In genomic region chr5:6342689-6343315, GRCh38 we compare ENCODE assay signal across 16 cellular contexts.
"Had no signal": no experiment of that assay in that cellular context is flagged by ENCODE, and none has a peak within 500 bp of the region (broad histone marks: within the 10 kb centered on the region; RNA-seq: fewer than 3 reads in every experiment).

No MANE protein-coding gene starts in this region.

- H3K36me3 Mint-ChIP-seq: activated naive CD4-positive, alpha-beta T cell treated with anti-CD3 and anti-CD28 coated beads, Interleukin-2, amount 50 U/mL, for 24 hours; type B pancreatic cell had no signal

- H3K9me3 Mint-ChIP-seq: activated naive CD4-positive, alpha-beta T cell treated with anti-CD3 and anti-CD28 coated beads, Interleukin-2, amount 50 U/mL, for 24 hours; neural crest cell; type B pancreatic cell had no signal

- H3K4me3 Mint-ChIP-seq: activated naive CD4-positive, alpha-beta T cell treated with anti-CD3 and anti-CD28 coated beads, Interleukin-2, amount 50 U/mL, for 24 hours; neural crest cell; type B pancreatic cell had no signal

- DNase-seq: activated CD4-positive, alpha-beta T cell treated with anti-CD3 and anti-CD28 coated beads, Interleukin-2, amount 50 U/mL, for 4 hours; activated T-cell treated with anti-CD3 and anti-CD28 coated beads, Interleukin-2, amount 50 U/mL, for 1 hour; caudate nucleus; effector CD8-positive, alpha-beta T cell; left ventricle myocardium superior; mesendoderm; ovary; stimulated activated CD4-positive, alpha-beta T cell treated with anti-CD3 and anti-CD28 coated beads, Interleukin-2, amount 100 ng/mL, for 48 hours; stimulated activated CD8-positive, alpha-beta memory T cell treated with anti-CD3 and anti-CD28 coated beads, Interleukin-4, amount 100 ng/mL, for 48 hours; stimulated activated naive CD8-positive, alpha-beta T cell treated with anti-CD3 and anti-CD28 coated beads, Interleukin-15, Interleukin-2, amounts not matched to agents 100 U/mL and 50 U/mL, for 24 hours had no signal

- H3K27me3 Mint-ChIP-seq: activated naive CD4-positive, alpha-beta T cell treated with anti-CD3 and anti-CD28 coated beads, Interleukin-2, amount 50 U/mL, for 24 hours; type B pancreatic cell had no signal

- H3K27me3 ChIP-seq: gastroesophageal sphincter, ovary, suprapubic skin had no signal

- H3K4me3 ChIP-seq: coronary artery, gastroesophageal sphincter, ovary, suprapubic skin had no signal

- H3K27ac Mint-ChIP-seq: activated naive CD4-positive, alpha-beta T cell treated with anti-CD3 and anti-CD28 coated beads, Interleukin-2, amount 50 U/mL, for 24 hours; type B pancreatic cell had no signal

- H3K9me3 ChIP-seq: gastroesophageal sphincter, ovary, suprapubic skin had no signal

- H3K27ac ChIP-seq: coronary artery, gastroesophageal sphincter, ovary, suprapubic skin had no signal

- ATAC-seq: gastroesophageal sphincter; left ventricle myocardium superior; stimulated activated naive CD8-positive, alpha-beta T cell treated with anti-CD3 and anti-CD28 coated beads, Interleukin-15, Interleukin-2, amounts not matched to agents 100 U/mL and 50 U/mL, for 24 hours had no signal

- H3K4me1 ChIP-seq: gastroesophageal sphincter, suprapubic skin had no signal

- H3K36me3 ChIP-seq: ovary, suprapubic skin had no signal

- H3K4me1 Mint-ChIP-seq: activated naive CD4-positive, alpha-beta T cell treated with anti-CD3 and anti-CD28 coated beads, Interleukin-2, amount 50 U/mL, for 24 hours; neural crest cell had no signal
